1 cellular context compared by ENCODE assay signal in genomic region chr21:43864806-43865470, GRCh38.
TF ChIP-seq lines count a peak whose summit lies in the region.

Gene AGPAT3, plus strand, starts transcription at chr21:43865223. Its CDS starts 94,459 bp downstream, at chr21:43959682.

TF ChIP-seq in H1, 55 proteins besides CTCF, POLR2A, EP300 and RAD21 (continued from another document):
- TF ChIP-seq USF2 (IDR thresholded peaks at IDR 0.05; ENCODE audit: low read length) (no peak), SRF (IDR thresholded peaks at IDR 0.05; ENCODE audit: low read depth, low read length) (no peak), RXRA (IDR thresholded peaks at IDR 0.05; ENCODE audit: insufficient read depth, low read depth, low read length) (no peak), SIN3A (conservative IDR thresholded peaks at IDR 0.05 in 1 of 2, IDR thresholded peaks at IDR 0.05 in 1 of 2; ENCODE audit: low read depth in 1 of 2, low read length in 2 of 2) (no peak), RBBP5 (IDR thresholded peaks at IDR 0.05; ENCODE audit: borderline replicate concordance, low read depth, low read length) (no peak), HDAC6 (IDR thresholded peaks at IDR 0.05; ENCODE audit: low read depth, low read length) (no peak), CHD1 (IDR thresholded peaks at IDR 0.05; ENCODE audit: low read depth, low read length) (no peak), CBX8 (IDR thresholded peaks at IDR 0.05; ENCODE audit: borderline replicate concordance, low read depth, low read length) (no peak), KDM1A (IDR thresholded peaks at IDR 0.05; ENCODE audit: borderline replicate concordance, low read length) (no peak), SIRT6 (IDR thresholded peaks at IDR 0.05; ENCODE audit: low read length) (no peak), ATF3 (IDR thresholded peaks at IDR 0.05; ENCODE audit: insufficient read depth, low read depth, low read length) (no peak), JUND (IDR thresholded peaks at IDR 0.05; ENCODE audit: low read length) (no peak), TAF1 (IDR thresholded peaks at IDR 0.05; ENCODE audit: low read depth, low read length) (no peak), HDAC2 (IDR thresholded peaks at IDR 0.05; ENCODE audit: borderline replicate concordance in 1 of 2, low read depth in 2 of 2, low read length in 2 of 2) (no peak), SP2 (IDR thresholded peaks at IDR 0.05; ENCODE audit: low read length) (no peak), CREB1 (IDR thresholded peaks at IDR 0.05) (no peak), FOSL1 (IDR thresholded peaks at IDR 0.05; ENCODE audit: insufficient read depth, low read depth, low read length) (no peak)
TF ChIP-seq in H1: peak in this region for 0.
